17 cellular contexts compared by ENCODE assay signal in genomic region chr5:6362846-6363245, GRCh38. TPM values are rescaled to one million over a fixed set of nuclear protein-coding genes. Genes with fewer than 3 reads are reported as not detected.
DNase-seq lines count a peak whose midpoint lies in the region; ATAC-seq and TF ChIP-seq lines count a peak whose summit lies in the region.
"Had no signal": no experiment of that assay in that cellular context is flagged by ENCODE, and none has a peak within 500 bp of the region (broad histone marks: within the 10 kb centered on the region; RNA-seq: fewer than 3 reads in every experiment).

No MANE protein-coding gene starts in this region.

- H3K4me1 ChIP-seq in right atrium auricular region (no peaks in the 10 kb centered on the region), vagina (no peaks in the 10 kb centered on the region)

- in situ Hi-C loops in brain microvascular endothelial cell (cut with HindIII; ENCODE audit: low pct_ligation_motif_present, low sequenced_read_pairs) = no loop called here

- no peak overlapping the region for H3K27ac ChIP-seq in right atrium auricular region
- no peak overlapping the region for H3K27ac ChIP-seq in vagina
- no peak overlapping the region for H3K27ac ChIP-seq in brain microvascular endothelial cell

- no peaks in the 10 kb centered on the region for H3K27me3 Mint-ChIP-seq in osteocyte (ENCODE audit: unreplicated experiment)
- H3K27me3 Mint-ChIP-seq: B cell; CD4-positive, alpha-beta T cell had no signal

- H3K9me3 Mint-ChIP-seq in osteocyte (ENCODE audit: unreplicated experiment) = no peaks in the 10 kb centered on the region
- H3K9me3 Mint-ChIP-seq: CD4-positive, alpha-beta T cell had no signal

- no peak for TF ChIP-seq POLR2A in vagina (IDR thresholded peaks at IDR 0.05)

- H3K4me3 Mint-ChIP-seq in osteocyte (ENCODE audit: unreplicated experiment) = no peak overlapping the region
- H3K4me3 Mint-ChIP-seq: B cell; CD4-positive, alpha-beta T cell had no signal

- DNase-seq in NCI-H2107 treated with DMSO at 0.1 percent for 48 hours (lab: John Stamatoyannopoulos, UW; ENCODE audit: unreplicated experiment) = peak; percentile 27
- DNase-seq in NCI-H2107 (lab: John Stamatoyannopoulos, UW) = no peak
- peak; percentile 23 for DNase-seq in right atrium auricular region (ENCODE audit: low spot score)
- no peak for DNase-seq in Right ventricle myocardium inferior (ENCODE audit: missing footprints)
- DNase-seq in osteocyte (ENCODE audit: extremely low spot score, unreplicated experiment) = peak; percentile 75
- peak; percentile 16 to 64 for DNase-seq in vagina (ENCODE audit: extremely low spot score in 2 of 2)
- no peak for DNase-seq in brain microvascular endothelial cell
- DNase-seq: C1 segment of cervical spinal cord; Calu3; CD4-positive, alpha-beta T cell; DMS 273 treated with DMSO at 0.1 percent for 48 hours; DND-41; GDM1 had no signal

- H3K36me3 Mint-ChIP-seq in osteocyte (ENCODE audit: unreplicated experiment) = peaks cover 3% of the 10 kb centered on the region

- ATAC-seq in Right ventricle myocardium inferior = no peak
- ATAC-seq in GM19452 (IDR thresholded peaks at IDR 0.05; ENCODE audit: unreplicated experiment) = no peak
- ATAC-seq: HCT116, HepG2 had no signal

- no peak overlapping the region for H3K27ac Mint-ChIP-seq in osteocyte (ENCODE audit: unreplicated experiment)
- H3K27ac Mint-ChIP-seq: B cell had no signal

- TF ChIP-seq CTCF in right atrium auricular region (IDR thresholded peaks at IDR 0.05) (no peak), osteocyte (IDR thresholded peaks at IDR 0.05) (no peak), vagina (IDR thresholded peaks at IDR 0.05) (no peak), brain microvascular endothelial cell (IDR thresholded peaks at IDR 0.05; ENCODE audit: low read depth, low read length, missing control alignments) (no peak)

- H3K4me3 ChIP-seq in right atrium auricular region (no peak overlapping the region), vagina (no peak overlapping the region), brain microvascular endothelial cell (ENCODE audit: low read depth, low read length) (no peak overlapping the region)

- no peaks in the 10 kb centered on the region for H3K36me3 ChIP-seq in right atrium auricular region
- peaks cover 0 to 10% of the 10 kb centered on the region in 2 donors for H3K36me3 ChIP-seq in vagina
- no peaks in the 10 kb centered on the region for H3K36me3 ChIP-seq in brain microvascular endothelial cell (replicated peaks)

- no peaks in the 10 kb centered on the region for H3K9me3 ChIP-seq in right atrium auricular region
- H3K9me3 ChIP-seq in vagina = no peaks in the 10 kb centered on the region

- H3K4me1 Mint-ChIP-seq in osteocyte (ENCODE audit: unreplicated experiment) = peaks cover 4% of the 10 kb centered on the region

- intact Hi-C loops in Right ventricle myocardium inferior (cut with DNase I) (no loop called here), vagina (cut with DNase I) (no loop called here)

- no peaks in the 10 kb centered on the region for H3K27me3 ChIP-seq in right atrium auricular region
- no peaks in the 10 kb centered on the region for H3K27me3 ChIP-seq in vagina
- no peaks in the 10 kb centered on the region for H3K27me3 ChIP-seq in brain microvascular endothelial cell (replicated peaks)

RNA-seq across cellular contexts. Expression of gene MED10, which starts 15.5 kb away (rescaled TPM):
- 10 to 100 TPM; 14.2 to 17.4 TPM for total RNA-seq in right atrium auricular region
- total RNA-seq in Right ventricle myocardium inferior = 28.9 TPM
- 28.2 and 31.0 TPM in 2 replicates for total RNA-seq in osteocyte
- total RNA-seq in vagina = 32.7 TPM

Comparison
In these comparisons a context has a peak if more than half of its experiments do, and no peak if none do; other contexts are left out.
1. DNase-seq: peak in NCI-H2107 treated with DMSO at 0.1 percent for 48 hours (single experiment), right atrium auricular region (single experiment), osteocyte (single experiment) and vagina (2 of 2); none in NCI-H2107 (single experiment), Right ventricle myocardium inferior (single experiment) and brain microvascular endothelial cell (single experiment).